10 cellular contexts compared by ENCODE assay signal in the genomic region with DNA sequence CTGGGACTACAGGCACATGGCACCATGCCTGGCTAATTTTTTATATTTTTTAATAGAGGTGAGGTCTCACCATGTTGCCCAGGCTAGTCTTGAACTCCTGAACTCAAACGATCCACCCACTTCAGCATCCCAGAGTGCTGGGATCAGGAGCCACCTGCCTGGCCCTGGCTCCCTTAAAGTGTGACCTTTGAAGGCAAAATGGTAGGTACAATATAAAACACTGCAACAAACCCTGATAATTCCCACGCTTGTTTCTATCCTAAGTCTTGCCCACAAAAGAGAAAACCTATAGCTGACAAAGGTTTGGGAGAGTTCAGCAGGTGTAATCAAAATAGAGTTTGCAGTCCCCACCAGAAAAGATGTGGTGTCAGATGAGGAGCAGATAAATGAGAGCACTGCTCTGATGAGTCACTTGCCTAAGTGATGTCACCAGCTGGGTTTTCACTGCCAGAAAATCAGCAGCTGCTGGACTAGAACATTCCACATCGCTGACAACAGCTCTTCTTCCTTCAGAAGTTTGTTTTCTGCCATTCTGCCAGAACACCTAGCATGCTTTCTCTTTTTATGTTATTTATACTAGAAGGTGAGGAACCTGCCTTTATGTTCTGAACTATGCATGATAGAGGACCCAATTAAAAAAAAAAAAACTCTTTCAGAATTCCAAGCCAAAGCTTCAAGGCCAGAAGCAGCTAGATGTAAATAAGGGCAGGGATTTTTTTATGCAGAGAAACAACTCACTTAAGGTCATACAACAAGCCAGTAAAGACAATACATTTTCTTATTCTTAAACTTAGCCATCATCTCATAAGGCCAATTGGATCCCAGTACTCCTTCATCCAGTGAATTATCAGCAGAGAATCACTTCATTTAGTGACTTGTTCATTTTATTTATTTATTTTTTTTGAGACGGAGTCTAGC. TPM values are rescaled to one million over a fixed set of nuclear protein-coding genes. Genes with fewer than 3 reads are reported as not detected.
A peak's percentile ranks its signal among the peaks of the same experiment; 100 is the strongest.
DNase-seq lines count a peak whose midpoint lies in the region; ATAC-seq, FAIRE-seq and TF ChIP-seq lines count a peak whose summit lies in the region.
"Had no signal": no experiment of that assay in that cellular context is flagged by ENCODE, and none has a peak within 500 bp of the region (broad histone marks: within the 10 kb centered on the region; RNA-seq: fewer than 3 reads in every experiment).

No MANE protein-coding gene starts in this region.

- no peak overlapping the region for H3K4me3 ChIP-seq in endothelial cell of umbilical vein (replicated peaks in 1 of 3; ENCODE audit: insufficient read depth in 1 of 3, low read depth in 1 of 3, low read length in 3 of 3)
- H3K4me3 ChIP-seq in pancreas = no peak overlapping the region
- H3K4me3 ChIP-seq in suprapubic skin = no peak overlapping the region
- H3K4me3 ChIP-seq: GM23338 had no signal

- POLR2A ChIA-PET in endothelial cell of umbilical vein (lab: Charles Lee) = interaction anchor here (0.6 to 1.2 kb wide), 4 partner anchors 11 to 20 kb away, joined by 3 to 10 read pairs (median 3); no protein-coding TSS in a partner anchor

- TF ChIP-seq EP300 in suprapubic skin (IDR thresholded peaks at IDR 0.05) = no peak

- no peaks in the 10 kb centered on the region for H3K27me3 ChIP-seq in endothelial cell of umbilical vein (ENCODE audit: control insufficient read depth in 2 of 2, insufficient read depth in 2 of 2, low read length in 2 of 2)
- H3K27me3 ChIP-seq in pancreas = no peaks in the 10 kb centered on the region
- H3K27me3 ChIP-seq in suprapubic skin = no peaks in the 10 kb centered on the region

- H3K9me3 ChIP-seq in endothelial cell of umbilical vein (replicated peaks; ENCODE audit: control insufficient read depth, insufficient read depth, low read length) = no peaks in the 10 kb centered on the region
- H3K9me3 ChIP-seq in pancreas = no peaks in the 10 kb centered on the region
- H3K9me3 ChIP-seq in suprapubic skin = no peaks in the 10 kb centered on the region

- TF ChIP-seq CTCF in endothelial cell of umbilical vein (IDR thresholded peaks at IDR 0.05; ENCODE audit: extremely low read depth in 1 of 2, insufficient read depth in 1 of 2, low read depth in 1 of 2, low read length in 2 of 2) (no peak), pancreas (IDR thresholded peaks at IDR 0.05) (no peak), suprapubic skin (IDR thresholded peaks at IDR 0.05) (no peak)

- WGBS in pancreas, 2 donors = 45 to 53% methylated on average over 4 of the region's 4 CpGs
- WGBS in suprapubic skin = 51% methylated on average over 4 of the region's 4 CpGs

- no peaks in the 10 kb centered on the region for H3K4me1 ChIP-seq in endothelial cell of umbilical vein (ENCODE audit: control insufficient read depth, extremely low read depth, insufficient read depth, low read length)
- no peaks in the 10 kb centered on the region for H3K4me1 ChIP-seq in pancreas
- H3K4me1 ChIP-seq in suprapubic skin = peaks cover 10% of the 10 kb centered on the region

- intact Hi-C loops in endothelial cell of umbilical vein (cut with micrococcal nuclease) (no loop called here), pancreas (cut with DNase I) (no loop called here)

- H3K79me2 ChIP-seq in endothelial cell of umbilical vein (ENCODE audit: control insufficient read depth, insufficient read depth, low read length) = no peaks in the 10 kb centered on the region

- H2AFZ ChIP-seq in endothelial cell of umbilical vein (ENCODE audit: low read depth, low read length) = no peak overlapping the region
- H2AFZ ChIP-seq: GM23338 had no signal

- no TSS peak for BruUV-seq in endothelial cell of umbilical vein (replicated peaks; lab: Mats Ljungman, UMichigan)

- no peaks in the 10 kb centered on the region for H3K36me3 ChIP-seq in endothelial cell of umbilical vein (ENCODE audit: control insufficient read depth in 2 of 2, extremely low read depth in 1 of 2, insufficient read depth in 2 of 2, low read length in 2 of 2)
- no peaks in the 10 kb centered on the region for H3K36me3 ChIP-seq in pancreas
- no peaks in the 10 kb centered on the region for H3K36me3 ChIP-seq in suprapubic skin

- dilution Hi-C loops in endothelial cell of umbilical vein (cut with MboI; ENCODE audit: extremely low pct_ligation_motif_present, low sequenced_read_pairs) = no loop called here

- no peak overlapping the region for H3K27ac ChIP-seq in endothelial cell of umbilical vein (ENCODE audit: insufficient read depth, low read depth, low read length)
- no peak overlapping the region for H3K27ac ChIP-seq in pancreas
- H3K27ac ChIP-seq in suprapubic skin = no peak overlapping the region

- no peak overlapping the region for H3K9ac ChIP-seq in endothelial cell of umbilical vein (replicated peaks; ENCODE audit: extremely low read depth, insufficient read depth, low read length)

- ATAC-seq in pancreas (peak in 3 of 4 donors; percentile 41 to 79 (median 79)), HG03095 (IDR thresholded peaks at IDR 0.05; ENCODE audit: unreplicated experiment) (no peak)
- ATAC-seq: GM23338 had no signal

- no peaks in the 10 kb centered on the region for H3K9me1 ChIP-seq in endothelial cell of umbilical vein (replicated peaks; ENCODE audit: control insufficient read depth, extremely low read depth, insufficient read depth, low read length)

- no peaks in the 10 kb centered on the region for H4K20me1 ChIP-seq in endothelial cell of umbilical vein (replicated peaks; ENCODE audit: control insufficient read depth, extremely low read depth, insufficient read depth, low read length)

- H3K4me2 ChIP-seq in endothelial cell of umbilical vein (ENCODE audit: insufficient read depth, low read length) = no peak overlapping the region
- H3K4me2 ChIP-seq: GM23338 had no signal

- CTCF ChIA-PET in endothelial cell of umbilical vein (lab: Charles Lee) = interaction anchor here (0.8 to 3.3 kb wide), 7 partner anchors 10 to 269 kb away, joined by 3 to 37 read pairs (median 4); no protein-coding TSS in a partner anchor

- DNase-seq in DMS 273 (lab: John Stamatoyannopoulos, UW; ENCODE audit: unreplicated experiment) = peak; percentile 51
- DNase-seq in DMS 273 treated with DMSO at 0.1 percent for 48 hours (lab: John Stamatoyannopoulos, UW) = no peak
- DNase-seq in NCI-H446 treated with DMSO at 0.1 percent for 48 hours (lab: John Stamatoyannopoulos, UW) = peak; percentile 34
- DNase-seq in endothelial cell of umbilical vein (ENCODE audit: low read depth, low spot score) = peak; percentile 60
- no peak for DNase-seq in pancreas
- no peak for DNase-seq in suprapubic skin (ENCODE audit: low spot score in 2 of 2)
- no peak for DNase-seq in NOMO-1 treated with dmso at 0.1 percent for 144 hours (lab: John Stamatoyannopoulos, UW; ENCODE audit: unreplicated experiment)

- FAIRE-seq in endothelial cell of umbilical vein (lab: Jason Lieb, UNC) = peak; percentile 83
- no peak for FAIRE-seq in pancreas (lab: Jason Lieb, UNC)
- FAIRE-seq: A204.1 had no signal

- TF ChIP-seq POLR2A in endothelial cell of umbilical vein (IDR thresholded peaks at IDR 0.05; ENCODE audit: low read depth, low read length) (no peak), suprapubic skin (IDR thresholded peaks at IDR 0.05) (no peak)

TF ChIP-seq in endothelial cell of umbilical vein, 7 proteins besides CTCF, POLR2A, EP300 and RAD21:
- no peak for TF ChIP-seq MYC (IDR thresholded peaks at IDR 0.05; ENCODE audit: low read depth, low read length)
- TF ChIP-seq, protein P1, sequence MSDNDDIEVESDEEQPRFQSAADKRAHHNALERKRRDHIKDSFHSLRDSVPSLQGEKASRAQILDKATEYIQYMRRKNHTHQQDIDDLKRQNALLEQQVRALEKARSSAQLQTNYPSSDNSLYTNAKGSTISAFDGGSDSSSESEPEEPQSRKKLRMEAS (IDR thresholded peaks at IDR 0.05; ENCODE audit: insufficient read depth, insufficient read length) = no peak
- peak; percentile 83 for TF ChIP-seq FOS (IDR thresholded peaks at IDR 0.05; ENCODE audit: borderline replicate concordance, insufficient read depth, low read length)
- peak; percentile 55 for TF ChIP-seq GATA2 (IDR thresholded peaks at IDR 0.05; ENCODE audit: insufficient read depth, insufficient read length, low read depth, low read length)
- peak; percentile 86 for TF ChIP-seq JUN (IDR thresholded peaks at IDR 0.05; ENCODE audit: borderline replicate concordance, insufficient read depth, insufficient read length, low read depth)
- TF ChIP-seq EZH2 (IDR thresholded peaks at IDR 0.05; ENCODE audit: borderline replicate concordance, low read depth, low read length, severe bottlenecking) = no peak
- TF ChIP-seq POLR2AphosphoS5 (IDR thresholded peaks at IDR 0.05; ENCODE audit: insufficient read depth, low read depth, low read length) = no peak

RNA-seq across cellular contexts. Expression of a gene that starts 18.0 kb away (rescaled TPM):
- total RNA-seq in endothelial cell of umbilical vein (25.0 and 25.5 TPM in 2 replicates), pancreas (10 to 100 TPM in 2 of 6 donors, 1 to 10 TPM in 4; 6.6 to 14.7 (median 8.6) TPM), suprapubic skin (10 to 100 TPM; 28.1 to 39.3 (median 31.3) TPM)
- polyA plus RNA-seq in endothelial cell of umbilical vein (2.2 and 2.7 TPM in 2 replicates), pancreas (1 to 10 TPM; 3.6 to 8.0 TPM)
- polyA plus RNA-seq in endothelial cell of umbilical vein (2011; cell fraction: cytosol; rRNA removed) = 5.0 and 5.1 TPM in 2 replicates
- 5.1 and 6.9 TPM in 2 replicates for polyA plus RNA-seq in endothelial cell of umbilical vein (2011; cell fraction: nucleus; rRNA removed)
- 8.3 and 14.1 TPM in 2 replicates for polyA plus RNA-seq in endothelial cell of umbilical vein (2012)
- polyA minus RNA-seq in endothelial cell of umbilical vein = 5.9 and 6.2 TPM in 2 replicates
- 11.9 TPM for polyA minus RNA-seq in endothelial cell of umbilical vein (2011; cell fraction: cytosol; rRNA and poly(A)+ RNA removed)
- polyA minus RNA-seq in endothelial cell of umbilical vein (2011; cell fraction: nucleus; rRNA and poly(A)+ RNA removed) = 9.7 and 10.6 TPM in 2 replicates

RNA-seq across cellular contexts. Expression of a gene that starts 19.4 kb away (rescaled TPM):
- 226 and 232 TPM in 2 replicates for total RNA-seq in endothelial cell of umbilical vein
- polyA plus RNA-seq in endothelial cell of umbilical vein = 192 and 225 TPM in 2 replicates
- polyA plus RNA-seq in endothelial cell of umbilical vein (2011; cell fraction: cytosol; rRNA removed) = 270 and 309 TPM in 2 replicates
- polyA plus RNA-seq in endothelial cell of umbilical vein (2011; cell fraction: nucleus; rRNA removed) = 101 and 114 TPM in 2 replicates
- 151 and 242 TPM in 2 replicates for polyA plus RNA-seq in endothelial cell of umbilical vein (2012)
- 134 and 158 TPM in 2 replicates for polyA minus RNA-seq in endothelial cell of umbilical vein
- 101 TPM for polyA minus RNA-seq in endothelial cell of umbilical vein (2011; cell fraction: cytosol; rRNA and poly(A)+ RNA removed)
- 26.6 and 40.5 TPM in 2 replicates for polyA minus RNA-seq in endothelial cell of umbilical vein (2011; cell fraction: nucleus; rRNA and poly(A)+ RNA removed)
- total RNA-seq in pancreas = 10 to 100 TPM; 37.8 to 83.0 (median 56.1) TPM
- polyA plus RNA-seq in pancreas = 10 to 100 TPM; 45.1 to 56.4 TPM
- total RNA-seq in suprapubic skin = 10 to 100 TPM; 55.1 to 85.2 (median 75.7) TPM

Comparison
In these comparisons a context has a peak if more than half of its experiments do, and no peak if none do; other contexts are left out.
1. DNase-seq: peak in DMS 273 (single experiment), NCI-H446 treated with DMSO at 0.1 percent for 48 hours (single experiment) and endothelial cell of umbilical vein (single experiment); none in DMS 273 treated with DMSO at 0.1 percent for 48 hours (single experiment), pancreas (0 of 6), suprapubic skin (0 of 2) and NOMO-1 treated with dmso at 0.1 percent for 144 hours (single experiment).